In the genomic region with DNA sequence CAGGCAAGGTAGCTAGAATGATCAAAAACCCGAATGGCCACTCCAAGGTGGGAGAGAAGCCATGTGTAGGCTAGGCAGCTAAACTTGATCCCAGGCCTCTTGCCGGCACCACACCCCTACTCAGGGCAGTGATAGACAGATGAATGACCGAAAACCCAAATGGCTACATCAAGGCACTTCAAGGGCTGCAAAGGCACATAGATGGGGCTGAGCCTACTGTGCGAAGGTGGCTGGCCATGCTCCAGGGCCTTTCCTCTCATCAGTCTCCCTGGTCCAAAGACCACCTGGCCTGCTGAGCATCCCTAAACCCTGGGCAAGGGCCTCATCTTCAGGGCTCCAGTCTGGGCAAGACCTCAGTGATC, we compare ENCODE assay signal across 1 cellular context.
TF ChIP-seq lines count a peak whose summit lies in the region.

No MANE protein-coding gene starts in this region.

TF ChIP-seq in HCT116, 20 proteins besides CTCF, POLR2A, EP300 and RAD21:
- TF ChIP-seq JUND (IDR thresholded peaks at IDR 0.05) (no peak), EGR1 (IDR thresholded peaks at IDR 0.05; ENCODE audit: low read depth) (no peak), EZH2 (IDR thresholded peaks at IDR 0.05) (no peak), CEBPB (IDR thresholded peaks at IDR 0.05; ENCODE audit: low read depth) (no peak), SRF (IDR thresholded peaks at IDR 0.05; ENCODE audit: low read depth) (no peak)
- TF ChIP-seq, protein P1, sequence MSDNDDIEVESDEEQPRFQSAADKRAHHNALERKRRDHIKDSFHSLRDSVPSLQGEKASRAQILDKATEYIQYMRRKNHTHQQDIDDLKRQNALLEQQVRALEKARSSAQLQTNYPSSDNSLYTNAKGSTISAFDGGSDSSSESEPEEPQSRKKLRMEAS (IDR thresholded peaks at IDR 0.05), result no peak
